In genomic region chr1:201721131-201722049, GRCh38 we compare ENCODE assay signal across 9 cellular contexts.
DNase-seq lines count a peak whose midpoint lies in the region; ATAC-seq and TF ChIP-seq lines count a peak whose summit lies in the region.
"Had no signal": no experiment of that assay in that cellular context is flagged by ENCODE, and none has a peak within 500 bp of the region (broad histone marks: within the 10 kb centered on the region; RNA-seq: fewer than 3 reads in every experiment).

No MANE protein-coding gene starts in this region.

- TF ChIP-seq POLR2A in erythroblast (IDR thresholded peaks at IDR 0.05; ENCODE audit: low read length): no peak

- H3K27me3 ChIP-seq in subcutaneous abdominal adipose tissue (ENCODE audit: control insufficient read depth in 5 of 5, insufficient read depth in 4 of 5, low read length in 5 of 5): no peaks in the 10 kb centered on the region

- in situ Hi-C loops in astrocyte of the spinal cord (cut with HindIII; ENCODE audit: low sequenced_read_pairs): no loop called here

- peak; percentile 61 for DNase-seq in HT1080 (ENCODE audit: low read depth)
- peak; percentile 77 for DNase-seq in astrocyte of the spinal cord (ENCODE audit: low read depth, low spot score)
- peak; percentile 32 for DNase-seq in kidney glomerular epithelial cell (lab: John Stamatoyannopoulos, UW)
- no peak for DNase-seq in HUDEP-2 (lab: John Stamatoyannopoulos, UW; ENCODE audit: unreplicated experiment in 76 of 76)
- DNase-seq in NCI-H526 (lab: John Stamatoyannopoulos, UW): no peak
- no peak for DNase-seq in erythroblast (lab: John Stamatoyannopoulos, UW)

- no peak overlapping the region for H3K9ac ChIP-seq in subcutaneous abdominal adipose tissue (ENCODE audit: low read length in 5 of 5)

- H3K36me3 ChIP-seq in subcutaneous abdominal adipose tissue (ENCODE audit: control insufficient read depth in 5 of 5, insufficient read depth in 5 of 5, low read length in 5 of 5): peaks cover 0 to 13% (median 9%) of the 10 kb centered on the region in 5 donors

- no peak for ATAC-seq in HG02571 (IDR thresholded peaks at IDR 0.05; ENCODE audit: unreplicated experiment)
- ATAC-seq: esophagus mucosa had no signal

- H3K27ac ChIP-seq in subcutaneous abdominal adipose tissue (ENCODE audit: low read depth, low read length): peak overlapping the region; percentile 91

- H3K9me3 ChIP-seq in subcutaneous abdominal adipose tissue (ENCODE audit: control insufficient read depth in 5 of 5, low read length in 5 of 5): no peaks in the 10 kb centered on the region

- H3K4me3 ChIP-seq in astrocyte of the spinal cord (ENCODE audit: low read depth, low read length): no peak overlapping the region
- H3K4me3 ChIP-seq in subcutaneous abdominal adipose tissue (ENCODE audit: low read depth in 1 of 5, low read length in 5 of 5): no peak overlapping the region

- no peak for TF ChIP-seq CTCF in astrocyte of the spinal cord (IDR thresholded peaks at IDR 0.05; ENCODE audit: low read depth, low read length)

- H3K4me1 ChIP-seq in subcutaneous abdominal adipose tissue (ENCODE audit: control insufficient read depth in 5 of 5, insufficient read depth in 5 of 5, low read length in 5 of 5): peaks cover 20 to 79% (median 71%) of the 10 kb centered on the region in 5 donors

Comparison
In these comparisons a context has a peak if more than half of its experiments do, and no peak if none do; other contexts are left out.
1. DNase-seq: peak in HT1080 (single experiment), astrocyte of the spinal cord (single experiment) and kidney glomerular epithelial cell (single experiment); none in HUDEP-2 (0 of 76), NCI-H526 (0 of 2) and erythroblast (0 of 2).